Comparison of ENCODE assay signal across 8 cellular contexts in genomic region chr19:48868196-48868886, GRCh38.
A peak's percentile ranks its signal among the peaks of the same experiment; 100 is the strongest.
DNase-seq lines count a peak whose midpoint lies in the region; ATAC-seq and TF ChIP-seq lines count a peak whose summit lies in the region.

Gene PLEKHA4, minus strand, starts transcription at chr19:48868617. Its CDS starts 997 bp downstream, at chr19:48867620.

- peaks cover 5 to 35% (median 23%) of the 10 kb centered on the region in 4 donors for H3K4me1 ChIP-seq in tibial artery

- peak within 1 kb of the TSS; percentile 60 for H3K4me3 ChIP-seq in brain microvascular endothelial cell (ENCODE audit: low read depth, low read length)
- peak within 1 kb of the TSS; percentile 32 to 49 for H3K4me3 ChIP-seq in tibial artery

- no peak for ATAC-seq in stimulated activated naive CD8-positive, alpha-beta T cell treated with anti-CD3 and anti-CD28 coated beads, Interleukin-15, Interleukin-2, amounts not matched to agents 100 U/mL and 50 U/mL, for 24 hours

- in situ Hi-C loops in brain microvascular endothelial cell (cut with HindIII; ENCODE audit: low pct_ligation_motif_present, low sequenced_read_pairs) = no loop called here

- no peaks in the 10 kb centered on the region for H3K9me3 ChIP-seq in tibial artery

- intact Hi-C loops in tibial artery (cut with DNase I; ENCODE audit: low total_unique reads) = no loop called here

- no peak for TF ChIP-seq CTCF in brain microvascular endothelial cell (IDR thresholded peaks at IDR 0.05; ENCODE audit: low read depth, low read length, missing control alignments)
- TF ChIP-seq CTCF in tibial artery (IDR thresholded peaks at IDR 0.05) = no peak

- H3K36me3 ChIP-seq in brain microvascular endothelial cell (replicated peaks) = peaks cover 11% of the 10 kb centered on the region
- H3K36me3 ChIP-seq in tibial artery = peaks cover 1 to 17% (median 7%) of the 10 kb centered on the region in 3 donors

- H3K27me3 ChIP-seq in brain microvascular endothelial cell (replicated peaks) (no peaks in the 10 kb centered on the region), tibial artery (no peaks in the 10 kb centered on the region)

- H3K27ac ChIP-seq in brain microvascular endothelial cell (peak within 1 kb of the TSS; percentile 48), tibial artery (peak within 1 kb of the TSS; percentile 79 to 85)

- DNase-seq in NCI-H82 (lab: John Stamatoyannopoulos, UW) (peak; percentile 30), NCI-H82 treated with DMSO at 0.1 percent for 48 hours (lab: John Stamatoyannopoulos, UW; ENCODE audit: unreplicated experiment) (no peak), brain microvascular endothelial cell (no peak), kidney glomerular epithelial cell (lab: John Stamatoyannopoulos, UW) (peak; percentile 65), tibial artery (peak; percentile 76 to 87), NCI-H1105 (lab: John Stamatoyannopoulos, UW) (no peak)
- no peak for DNase-seq in stimulated activated naive CD8-positive, alpha-beta T cell treated with anti-CD3 and anti-CD28 coated beads, Interleukin-15, Interleukin-2, amounts not matched to agents 100 U/mL and 50 U/mL, for 24 hours
- no peak for DNase-seq in stimulated activated CD8-positive, alpha-beta memory T cell treated with anti-CD3 and anti-CD28 coated beads, Interleukin-4, amount 100 ng/mL, for 48 hours

Comparison
In these comparisons a context has a peak if more than half of its experiments do, and no peak if none do; other contexts are left out.
1. DNase-seq: peak in NCI-H82 (single experiment), kidney glomerular epithelial cell (single experiment) and tibial artery (2 of 2); none in NCI-H82 treated with DMSO at 0.1 percent for 48 hours (single experiment), brain microvascular endothelial cell (single experiment), NCI-H1105 (single experiment), stimulated activated naive CD8-positive, alpha-beta T cell treated with anti-CD3 and anti-CD28 coated beads, Interleukin-15, Interleukin-2, amounts not matched to agents 100 U/mL and 50 U/mL, for 24 hours (single experiment) and stimulated activated CD8-positive, alpha-beta memory T cell treated with anti-CD3 and anti-CD28 coated beads, Interleukin-4, amount 100 ng/mL, for 48 hours (single experiment).